ENCODE assay signal across 3 cellular contexts in genomic region chr10:69741671-69742355, GRCh38. TPM values are rescaled to one million over a fixed set of nuclear protein-coding genes. Genes with fewer than 3 reads are reported as not detected.
"Had no signal": no experiment of that assay in that cellular context is flagged by ENCODE, and none has a peak within 500 bp of the region (broad histone marks: within the 10 kb centered on the region; RNA-seq: fewer than 3 reads in every experiment).

No MANE protein-coding gene starts in this region.

- H3K4me3 ChIP-seq: GM12878 had no signal

- DNase-seq: GDM1, GF-D8 had no signal

- ATAC-seq: GM12878 had no signal

RNA-seq across cellular contexts. Expression of gene COL13A1, which starts 59.9 kb away (rescaled TPM):
- total RNA-seq: GM12878 had no signal
